In genomic region chr6:35330541-35331119, GRCh38 we compare ENCODE assay signal across 19 cellular contexts.
"Had no signal": no experiment of that assay in that cellular context is flagged by ENCODE, and none has a peak within 500 bp of the region (broad histone marks: within the 10 kb centered on the region; RNA-seq: fewer than 3 reads in every experiment).

No MANE protein-coding gene starts in this region.

- H3K9me3 ChIP-seq: Peyer's patch had no signal

- ATAC-seq: activated CD4-positive, CD25-positive, alpha-beta regulatory T cell treated with anti-CD3 and anti-CD28 coated beads, Interleukin-2, amount 50 U/mL, for 24 hours; activated CD8-positive, alpha-beta T cell treated with anti-CD3 and anti-CD28 coated beads for 36 hours; activated T-cell treated with anti-CD3 and anti-CD28 coated beads, Interleukin-2, amount 50 U/mL, for 72 hours had no signal

- H3K36me3 ChIP-seq: Peyer's patch had no signal

- H3K4me3 ChIP-seq: Peyer's patch, SK-N-MC had no signal

- H3K27ac ChIP-seq: Peyer's patch, SK-N-MC had no signal

- H3K27me3 ChIP-seq: Peyer's patch had no signal

- H3K4me1 ChIP-seq: Peyer's patch had no signal

- DNase-seq: activated CD4-positive, alpha-beta T cell treated with anti-CD3 and anti-CD28 coated beads for 4 hours; activated CD8-positive, alpha-beta memory T cell treated with anti-CD3 and anti-CD28 coated beads, Interleukin-2, amount 50 U/mL, for 4 hours; activated CD8-positive, alpha-beta T cell treated with anti-CD3 and anti-CD28 coated beads for 36 hours; activated gamma-delta T cell treated with Interleukin-2 at 50 U/mL for 16 hours; activated naive CD4-positive, alpha-beta T cell treated with anti-CD3 and anti-CD28 coated beads, Interleukin-2, amount 10 ng/mL, durations not matched to agents 7 days and 5 days; activated naive CD8-positive, alpha-beta T cell treated with anti-CD3 and anti-CD28 coated beads for 36 hours; activated T-cell treated with anti-CD3 and anti-CD28 coated beads, Interleukin-2, amount 50 U/mL, for 72 hours; anterior cingulate cortex; cerebellar nuclear complex; NCI-H1930; NCI-H2107; NCI-H2171 treated with DMSO at 0.1 percent for 48 hours; NCI-H345; NCI-H510A; Peyer's patch; SHP77 treated with DMSO at 0.1 percent for 48 hours; T-helper 1 cell had no signal
